Comparison of ENCODE assay signal across 20 cellular contexts in genomic region chr18:74544898-74545297, GRCh38. TPM values are rescaled to one million over a fixed set of nuclear protein-coding genes. Genes with fewer than 3 reads are reported as not detected.
DNase-seq lines count a peak whose midpoint lies in the region; ATAC-seq and TF ChIP-seq lines count a peak whose summit lies in the region.
"Had no signal": no experiment of that assay in that cellular context is flagged by ENCODE, and none has a peak within 500 bp of the region (broad histone marks: within the 10 kb centered on the region; RNA-seq: fewer than 3 reads in every experiment).

No MANE protein-coding gene starts in this region.

- no peak for ATAC-seq in HG02973 (IDR thresholded peaks at IDR 0.05; ENCODE audit: unreplicated experiment)

- peaks cover 4 to 12% (median 7%) of the 10 kb centered on the region in 4 donors for H3K9me3 ChIP-seq in stomach

- TF ChIP-seq POLR2A in stomach (IDR thresholded peaks at IDR 0.05): no peak

- intact Hi-C loops in dorsolateral prefrontal cortex (cut with DNase I): loop anchor here (5.0 kb wide), 2 partner anchors 48 to 348 kb away; partner anchors contain the start of gene CNDP2 (in 1 of the 2)
- intact Hi-C loops in stomach (cut with DNase I; ENCODE audit: low total_unique reads): no loop called here

- H3K27me3 ChIP-seq in dorsolateral prefrontal cortex (no peaks in the 10 kb centered on the region), layer of hippocampus (ENCODE audit: control insufficient read depth, insufficient read depth, low read length) (no peaks in the 10 kb centered on the region), stomach (no peaks in the 10 kb centered on the region)
- H3K27me3 ChIP-seq: MG63 had no signal

- no peak for TF ChIP-seq EP300 in stomach (IDR thresholded peaks at IDR 0.05)

- TF ChIP-seq CTCF in dorsolateral prefrontal cortex (IDR thresholded peaks at IDR 0.05 in 54 of 56, conservative IDR thresholded peaks at IDR 0.05 in 2 of 56; ENCODE audit: low read depth in 1 of 56, partially characterized antibody in 56 of 56): no peak
- TF ChIP-seq CTCF in stomach (IDR thresholded peaks at IDR 0.05): no peak

- peak; percentile 78 for DNase-seq in NCI-H69 (lab: John Stamatoyannopoulos, UW)
- peak in 1 of 10 donors; percentile 27 for DNase-seq in dorsolateral prefrontal cortex
- peak; percentile 24 for DNase-seq in stomach
- no peak for DNase-seq in activated CD4-positive, CD25-positive, alpha-beta regulatory T cell (lab: John Stamatoyannopoulos, UW)
- DNase-seq in NCI-H526 (lab: John Stamatoyannopoulos, UW): no peak
- no peak for DNase-seq in NCI-H526 treated with DMSO at 0.1 percent for 48 hours (lab: John Stamatoyannopoulos, UW)
- DNase-seq: CD4-positive, alpha-beta T cell; EL; HFFc6; Karpas-422; MG63; NCI-H1092 treated with DMSO at 0.1 percent for 48 hours; NCI-H1694; NCI-H2107; NCI-H345; PC-9 had no signal

- H3K27ac ChIP-seq in dorsolateral prefrontal cortex (peak overlapping the region in 55 of 59 donors; percentile 6 to 96 (median 74)), layer of hippocampus (ENCODE audit: low read depth, low read length) (peak overlapping the region; percentile 49), stomach (no peak overlapping the region)
- H3K27ac ChIP-seq: PC-9 had no signal

- 60 to 80% (median 72%) methylated on average over 7 to 8 of the region's 8 CpGs for WGBS in stomach, 5 donors

- H3K4me1 ChIP-seq in stomach: peaks cover 11 to 26% (median 17%) of the 10 kb centered on the region in 4 donors

- no peaks in the 10 kb centered on the region for H3K36me3 ChIP-seq in stomach
- H3K36me3 ChIP-seq: MG63 had no signal

- no peak overlapping the region for H3K4me3 ChIP-seq in dorsolateral prefrontal cortex
- no peak overlapping the region for H3K4me3 ChIP-seq in stomach
- H3K4me3 ChIP-seq: MG63, PC-9 had no signal

RNA-seq across cellular contexts. Expression of gene CNDP1, which starts 10.6 kb away (rescaled TPM):
- total RNA-seq in dorsolateral prefrontal cortex (100 to 1,000 TPM in 66 of 120 experiments, 10 to 100 TPM in 54; 11.2 to 509 (median 107) TPM), stomach (under 1 TPM in 1 of 5 donors, not detected in 4; 0.72 TPM)
- under 1 TPM in 2 of 3 donors, not detected in 1; 0.13 to 0.50 TPM for polyA plus RNA-seq in stomach
- total RNA-seq: HFFc6, HT-29, PC-9 had no signal
- polyA plus RNA-seq: AG04450 had no signal

RNA-seq across cellular contexts. Expression of gene CNDP2, which starts 48.7 kb away (rescaled TPM):
- total RNA-seq in dorsolateral prefrontal cortex (100 to 1,000 TPM; 146 to 408 (median 218) TPM), stomach (100 to 1,000 TPM in 4 of 5 donors, 10 to 100 TPM in 1; 12.8 to 204 (median 115) TPM)
- 100 to 1,000 TPM in 2 of 3 donors, 10 to 100 TPM in 1; 87.5 to 132 (median 110) TPM for polyA plus RNA-seq in stomach

RNA-seq across cellular contexts. Expression of gene ZNF407, which starts 52.8 kb away (rescaled TPM):
- total RNA-seq in dorsolateral prefrontal cortex: 10 to 100 TPM; 15.2 to 27.4 (median 21.5) TPM
- total RNA-seq in stomach: 10 to 100 TPM; 10.7 to 49.0 (median 32.1) TPM
- polyA plus RNA-seq in stomach: 1 to 10 TPM; 2.1 to 2.4 (median 2.2) TPM

Comparison
In these comparisons a context has a peak if more than half of its experiments do, and no peak if none do; other contexts are left out.
1. DNase-seq: peak in NCI-H69 (single experiment) and stomach (single experiment); none in activated CD4-positive, CD25-positive, alpha-beta regulatory T cell (0 of 4), NCI-H526 (0 of 2) and NCI-H526 treated with DMSO at 0.1 percent for 48 hours (single experiment).
2. H3K27ac ChIP-seq: peak in dorsolateral prefrontal cortex (55 of 59) and layer of hippocampus (single experiment); none in stomach (0 of 5).
3. RNA of gene CNDP1, which starts 10.6 kb away (total RNA-seq): 11.2 to 509 TPM in dorsolateral prefrontal cortex; 0.72 TPM in stomach; every median in the first group is over 4 times any median in the second.